27 cellular contexts compared by ENCODE assay signal in the genomic region with DNA sequence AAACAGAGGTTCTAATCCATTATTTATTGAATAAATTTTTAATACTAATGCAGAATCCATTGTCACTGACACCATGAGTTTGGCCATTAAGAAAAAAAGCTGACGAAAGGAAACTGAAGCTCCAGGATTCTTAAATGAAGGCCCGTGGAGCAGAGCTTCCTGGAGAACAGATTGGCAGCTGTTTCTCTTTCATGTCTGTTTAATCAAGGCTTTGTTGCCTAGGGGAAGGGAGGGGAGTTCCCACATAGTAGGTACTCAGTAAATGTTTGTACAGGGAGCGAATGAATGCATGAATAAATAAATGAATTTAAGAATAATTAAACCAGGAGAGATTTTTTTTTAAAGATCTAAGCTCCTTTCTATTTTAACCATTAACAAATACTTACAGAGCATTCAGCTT.
DNase-seq lines count a peak whose midpoint lies in the region; ATAC-seq and TF ChIP-seq lines count a peak whose summit lies in the region.
"Had no signal": no experiment of that assay in that cellular context is flagged by ENCODE, and none has a peak within 500 bp of the region (broad histone marks: within the 10 kb centered on the region; RNA-seq: fewer than 3 reads in every experiment).

No MANE protein-coding gene starts in this region.

- H3K36me3 ChIP-seq in hepatocyte (replicated peaks; ENCODE audit: insufficient read depth, low read depth): no peaks in the 10 kb centered on the region
- H3K36me3 ChIP-seq: heart right ventricle, SJCRH30, uterus had no signal

- H3K79me2 ChIP-seq in hepatocyte: no peaks in the 10 kb centered on the region

- WGBS in hepatocyte (ENCODE audit: low lambda C conversion rate, missing lambda C conversion rate): 30% methylated on average over 3 of the region's 3 CpGs

- H3K27me3 ChIP-seq in hepatocyte: no peaks in the 10 kb centered on the region
- H3K27me3 ChIP-seq: SJCRH30, uterus had no signal

- no peaks in the 10 kb centered on the region for H4K20me1 ChIP-seq in hepatocyte (ENCODE audit: insufficient read depth, poor library complexity, severe bottlenecking)

- H3K4me1 ChIP-seq in hepatocyte (ENCODE audit: insufficient read depth): peaks cover 14% of the 10 kb centered on the region
- H3K4me1 ChIP-seq: heart right ventricle, SJCRH30, uterus had no signal

- ATAC-seq in HG03280 (IDR thresholded peaks at IDR 0.05; ENCODE audit: unreplicated experiment): no peak
- ATAC-seq in HG03039 (IDR thresholded peaks at IDR 0.05; ENCODE audit: unreplicated experiment): no peak
- ATAC-seq: heart right ventricle; right cardiac atrium; stimulated activated naive CD8-positive, alpha-beta T cell treated with anti-CD3 and anti-CD28 coated beads, Interleukin-15, amount 100 ng/mL, for 72 hours; WTC11 had no signal

- H3K4me3 ChIP-seq in hepatocyte: no peak overlapping the region
- H3K4me3 ChIP-seq: heart right ventricle, lung, SJCRH30, uterus had no signal

- no peaks in the 10 kb centered on the region for H3K9me2 ChIP-seq in hepatocyte (replicated peaks; ENCODE audit: insufficient read depth)

- TF ChIP-seq CTCF in hepatocyte (IDR thresholded peaks at IDR 0.05; ENCODE audit: poor library complexity): no peak

- peak; percentile 17 for DNase-seq in COLO668 (lab: John Stamatoyannopoulos, UW; ENCODE audit: unreplicated experiment)
- peak; percentile 13 for DNase-seq in NCI-H1092 (lab: John Stamatoyannopoulos, UW)
- peak; percentile 87 for DNase-seq in NCI-H345 (lab: John Stamatoyannopoulos, UW)
- DNase-seq in hepatocyte (ENCODE audit: low spot score): peak; percentile 37
- DNase-seq in NCI-H187 treated with DMSO at 0.1 percent for 48 hours (lab: John Stamatoyannopoulos, UW): no peak
- no peak for DNase-seq in midbrain (lab: John Stamatoyannopoulos, UW)
- DNase-seq: activated CD4-positive, alpha-beta T cell treated with anti-CD3 and anti-CD28 coated beads, Interleukin-2, amount 50 U/mL, for 1 hour; activated gamma-delta T cell treated with Interleukin-2 at 50 U/mL for 16 hours; activated naive CD8-positive, alpha-beta T cell treated with anti-CD3 and anti-CD28 coated beads, Interleukin-2, amount 10 ng/mL, durations not matched to agents 7 days and 5 days; activated T-cell treated with anti-CD3 and anti-CD28 coated beads, Interleukin-2, amount 50 U/mL, for 24 hours; aorta; GOT3; heart right ventricle; NCI-H2171 treated with DMSO at 0.1 percent for 48 hours; NCI-H526 treated with DMSO at 0.1 percent for 48 hours; nephron progenitor cell; right cardiac atrium; SJCRH30; stimulated activated CD8-positive, alpha-beta memory T cell treated with anti-CD3 and anti-CD28 coated beads, Interleukin-4, amount 100 ng/mL, for 48 hours; stimulated activated naive CD8-positive, alpha-beta T cell treated with anti-CD3 and anti-CD28 coated beads, Interleukin-15, amount 100 ng/mL, for 72 hours; SW 1271; T1000; uterus had no signal

- H3K9me3 ChIP-seq in hepatocyte (ENCODE audit: low read depth): no peaks in the 10 kb centered on the region
- H3K9me3 ChIP-seq: heart right ventricle, uterus had no signal

- no peak overlapping the region for H2AFZ ChIP-seq in hepatocyte

- H3K4me2 ChIP-seq in hepatocyte: peak overlapping the region; percentile 25

- H3K27ac ChIP-seq in hepatocyte: peak overlapping the region; percentile 38
- H3K27ac ChIP-seq: heart right ventricle, SJCRH30, uterus had no signal

Comparison
In these comparisons a context has a peak if more than half of its experiments do, and no peak if none do; other contexts are left out.
1. DNase-seq: peak in COLO668 (single experiment), NCI-H1092 (single experiment), NCI-H345 (single experiment) and hepatocyte (single experiment); none in NCI-H187 treated with DMSO at 0.1 percent for 48 hours (single experiment) and midbrain (single experiment).